In the genomic region with DNA sequence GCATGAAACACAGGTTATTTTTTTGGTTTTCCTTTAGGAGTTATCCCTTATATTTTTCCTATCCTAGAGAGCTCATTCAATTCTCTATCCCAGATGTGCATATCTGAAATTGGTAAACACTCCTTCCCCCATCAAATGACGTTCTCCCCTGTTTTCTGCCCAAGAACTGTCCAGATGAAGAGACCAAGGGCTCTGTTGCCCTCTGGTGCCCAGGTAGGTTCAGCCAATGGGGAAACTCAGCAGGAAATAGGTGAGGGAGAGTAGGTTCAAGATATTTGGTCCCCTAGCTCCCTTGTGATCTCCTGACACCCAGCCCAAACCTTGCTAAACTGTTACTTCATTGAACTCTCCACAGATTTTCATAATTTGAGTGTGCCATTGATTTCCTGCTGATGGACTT, we compare ENCODE assay signal across 14 cellular contexts. TPM values are rescaled to one million over a fixed set of nuclear protein-coding genes. Genes with fewer than 3 reads are reported as not detected.
A peak's percentile ranks its signal among the peaks of the same experiment; 100 is the strongest.
DNase-seq lines count a peak whose midpoint lies in the region; ATAC-seq, FAIRE-seq and TF ChIP-seq lines count a peak whose summit lies in the region.
"Had no signal": no experiment of that assay in that cellular context is flagged by ENCODE, and none has a peak within 500 bp of the region (broad histone marks: within the 10 kb centered on the region; RNA-seq: fewer than 3 reads in every experiment).

No MANE protein-coding gene starts in this region.

- no peak overlapping the region for H3K14ac ChIP-seq in H1 (ENCODE audit: insufficient read length)

- H3K36me3 ChIP-seq in BLaER1, result no peaks in the 10 kb centered on the region
- H3K36me3 ChIP-seq in H1 (ENCODE audit: control insufficient read depth in 2 of 4, insufficient read depth in 4 of 4, low read length in 3 of 4), result no peaks in the 10 kb centered on the region

- no peak overlapping the region for H3K9ac ChIP-seq in BLaER1
- no peak overlapping the region for H3K9ac ChIP-seq in H1 (replicated peaks in 1 of 4; ENCODE audit: extremely low read depth in 1 of 4, low read depth in 3 of 4, low read length in 3 of 4)

- no peak overlapping the region for H3K56ac ChIP-seq in H1 (replicated peaks; ENCODE audit: insufficient read length, low read depth, low read length)

- no peaks in the 10 kb centered on the region for H3K79me2 ChIP-seq in H1 (ENCODE audit: control insufficient read depth in 1 of 2, insufficient read depth in 2 of 2, low read length in 2 of 2)

- no peaks in the 10 kb centered on the region for H3K9me3 ChIP-seq in BLaER1
- H3K9me3 ChIP-seq in H1 (ENCODE audit: insufficient read depth in 2 of 2, low read depth in 1 of 2, low read length in 1 of 2), result no peaks in the 10 kb centered on the region

- no peak overlapping the region for H2AFZ ChIP-seq in H1 (ENCODE audit: low read length)

- no peak overlapping the region for H2BK5ac ChIP-seq in H1 (ENCODE audit: low read depth, low read length)

- no peak overlapping the region for H2AK5ac ChIP-seq in H1 (ENCODE audit: low read depth, low read length)

- no peak for TF ChIP-seq EP300 in H1 (IDR thresholded peaks at IDR 0.05; ENCODE audit: borderline replicate concordance in 1 of 2, low read depth in 2 of 2, low read length in 2 of 2)

- ATAC-seq in GM19395 (IDR thresholded peaks at IDR 0.05; ENCODE audit: unreplicated experiment) (peak; percentile 36), HG03439 (IDR thresholded peaks at IDR 0.05; ENCODE audit: unreplicated experiment) (peak; percentile 26), GM21528 (IDR thresholded peaks at IDR 0.05; ENCODE audit: low FRiP score, unreplicated experiment) (no peak), esophagus mucosa (no peak)

- no peak overlapping the region for H2BK120ac ChIP-seq in H1 (replicated peaks; ENCODE audit: low read depth, low read length)

- 46% methylated on average over 1 of the region's 1 CpG; no CpG with 5 or more reads in 1 of the 2 experiments for whole genome bisulfite sequencing in H1 (ENCODE audit: extremely low coverage in 1 of 2, insufficient coverage in 1 of 2, insufficient read length in 1 of 2, insufficient replicate concordance in 2 of 2, low coverage in 1 of 2, low lambda C conversion rate in 2 of 2, missing lambda C conversion rate in 1 of 2), 2 experiments

- no peak overlapping the region for H4K5ac ChIP-seq in H1 (ENCODE audit: insufficient read length, low read depth, low read length)

- peaks cover 24% of the 10 kb centered on the region for H3K4me1 ChIP-seq in BLaER1
- peaks cover 0 to 8% (median 6%) of the 10 kb centered on the region in 4 experiments; a peak in 5 of 7 replicates for H3K4me1 ChIP-seq in H1 (replicated peaks in 1 of 4; ENCODE audit: control insufficient read depth in 3 of 4, insufficient read depth in 4 of 4, low read length in 3 of 4)

- TF ChIP-seq POLR2A in H1 (IDR thresholded peaks at IDR 0.05; ENCODE audit: control extremely low read depth in 1 of 2, low read depth in 2 of 2, low read length in 2 of 2), result no peak

- no peak overlapping the region for H2BK20ac ChIP-seq in H1 (ENCODE audit: low read length)

- no peak for FAIRE-seq in H1 (lab: Jason Lieb, UNC)
- FAIRE-seq: frontal cortex had no signal

- H2BK15ac ChIP-seq in H1 (ENCODE audit: low read length), result no peak overlapping the region

- no peaks in the 10 kb centered on the region for H4K20me1 ChIP-seq in BLaER1
- H4K20me1 ChIP-seq in H1 (replicated peaks in 1 of 2; ENCODE audit: control insufficient read depth in 1 of 2, insufficient read depth in 2 of 2, low read length in 2 of 2), result no peaks in the 10 kb centered on the region

- H3K4me3 ChIP-seq in BLaER1 (no peak overlapping the region), H1 (ENCODE audit: extremely low read depth in 1 of 4, insufficient read depth in 2 of 4, low read depth in 3 of 4, low read length in 4 of 4) (no peak overlapping the region)
- H3K4me3 ChIP-seq: smooth muscle cell had no signal

- H3K4ac ChIP-seq in H1 (replicated peaks; ENCODE audit: insufficient read length, low read depth, low read length), result no peak overlapping the region

- no peak overlapping the region for H3K23ac ChIP-seq in H1 (ENCODE audit: insufficient read length)

- H3K4me2 ChIP-seq in BLaER1 (peak overlapping the region; percentile 49), H1 (ENCODE audit: insufficient read depth in 1 of 2, low read depth in 2 of 2, low read length in 2 of 2) (no peak overlapping the region)
- H3K4me2 ChIP-seq: smooth muscle cell had no signal

- H3K27ac ChIP-seq in BLaER1 (no peak overlapping the region), H1 (ENCODE audit: low read depth, low read length) (no peak overlapping the region)

- H3K18ac ChIP-seq in H1 (ENCODE audit: extremely low read depth, low read length), result no peak overlapping the region

- no peaks in the 10 kb centered on the region for H3K79me1 ChIP-seq in H1 (ENCODE audit: low read depth, low read length)

- H3K23me2 ChIP-seq in H1 (ENCODE audit: low read depth, low read length), result no peaks in the 10 kb centered on the region

- H4K91ac ChIP-seq in H1 (replicated peaks; ENCODE audit: insufficient read length, low read length), result no peak overlapping the region

- H4K8ac ChIP-seq in H1 (ENCODE audit: extremely low read depth, insufficient read depth, low read length), result no peak overlapping the region

- peak; percentile 67 to 83 for TF ChIP-seq RAD21 in H1 (IDR thresholded peaks at IDR 0.05 in 1 of 2, conservative IDR thresholded peaks at IDR 0.05 in 1 of 2; ENCODE audit: low read depth in 2 of 2, low read length in 2 of 2)

- POLR2A ChIA-PET in H1 (lab: Charles Lee; ENCODE audit: partially characterized antibody), result interaction anchor here (0.7 to 1.1 kb wide), 2 partner anchors 10 to 13 kb away, joined by 3 read pairs; no protein-coding TSS in a partner anchor

- DNase-seq in H1 (ENCODE audit: low read depth in 1 of 2, low spot score in 2 of 2), result peak in 1 of 2 experiments; percentile 41
- DNase-seq in NCI-H82 treated with DMSO at 0.1 percent for 48 hours (lab: John Stamatoyannopoulos, UW; ENCODE audit: unreplicated experiment), result no peak
- no peak for DNase-seq in DMS 273 (lab: John Stamatoyannopoulos, UW; ENCODE audit: unreplicated experiment)
- DNase-seq: activated T-cell treated with anti-CD3 and anti-CD28 coated beads, Interleukin-2, amount 50 U/mL, for 48 hours; caudate nucleus; KG1; midbrain had no signal

- CTCF ChIA-PET in H1 (lab: Charles Lee; ENCODE audit: partially characterized antibody), result interaction anchor here (0.7 to 2.6 kb wide), 13 partner anchors 9 to 104 kb away, joined by 3 to 15 read pairs (median 4); no protein-coding TSS in a partner anchor

- H2BK12ac ChIP-seq in H1 (ENCODE audit: low read depth, low read length), result no peak overlapping the region

- H3K27me3 ChIP-seq in BLaER1 (no peaks in the 10 kb centered on the region), H1 (replicated peaks in 1 of 4; ENCODE audit: control insufficient read depth in 3 of 4, extremely low read depth in 1 of 4, insufficient read depth in 3 of 4, low read length in 3 of 4) (no peaks in the 10 kb centered on the region)

- peak; percentile 36 to 56 (median 54) for TF ChIP-seq CTCF in H1 (IDR thresholded peaks at IDR 0.05; ENCODE audit: control extremely low read depth in 1 of 3, insufficient read depth in 1 of 3, low read depth in 1 of 3, low read length in 3 of 3)

TF ChIP-seq in H1, 55 proteins besides CTCF, POLR2A, EP300 and RAD21 (continues in another document):
- no peak for TF ChIP-seq KDM1A (IDR thresholded peaks at IDR 0.05; ENCODE audit: borderline replicate concordance, low read length)
- TF ChIP-seq KDM4A (IDR thresholded peaks at IDR 0.05; ENCODE audit: low read depth, low read length, severe bottlenecking), result no peak
- TF ChIP-seq SAP30 (IDR thresholded peaks at IDR 0.05; ENCODE audit: insufficient read depth, insufficient replicate concordance, low read length), result no peak

RNA-seq across cellular contexts. Expression of a gene that starts 14.1 kb away (rescaled TPM):
- 46.5 and 48.9 TPM in 2 replicates for total RNA-seq in H1 (2021; fragmentation: NEBNext Ultra II Directional; extraction: Animal tissue kit (Norgen Biotek cat#: 25700))
- 27.8 and 30.1 TPM in 2 replicates for polyA plus RNA-seq in H1 (2011; rRNA removed)
- 38.6 TPM for polyA plus RNA-seq in H1 (2011; cell fraction: cytosol; rRNA removed)
- polyA plus RNA-seq in H1 (2011; cell fraction: nucleus; rRNA removed), result 33.7 TPM
- 39.7 to 43.3 TPM (median 41.1 TPM) in 4 replicates for polyA plus RNA-seq in H1 (2012, experiment 1 of 2)
- polyA plus RNA-seq in H1 (2012, experiment 2 of 2), result 41.9 TPM
- polyA plus RNA-seq in H1 (2013, experiment 1 of 2), result 36.8 TPM
- 37.7 TPM for polyA plus RNA-seq in H1 (2013, experiment 2 of 2)
- 23.5 and 25.7 TPM in 2 replicates for polyA minus RNA-seq in H1 (2011; rRNA and poly(A)+ RNA removed)
- polyA minus RNA-seq in H1 (2011; cell fraction: cytosol; rRNA and poly(A)+ RNA removed), result 14.1 TPM
- 20.2 TPM for polyA minus RNA-seq in H1 (2011; cell fraction: nucleus; rRNA and poly(A)+ RNA removed)
- total RNA-seq in esophagus mucosa, result 63.3 TPM

Comparison
In these comparisons a context has a peak if more than half of its experiments do, and no peak if none do; other contexts are left out.
1. ATAC-seq: peak in GM19395 (single experiment) and HG03439 (single experiment); none in GM21528 (single experiment) and esophagus mucosa (single experiment).